Comparison of ENCODE assay signal across 10 cellular contexts in the genomic region with DNA sequence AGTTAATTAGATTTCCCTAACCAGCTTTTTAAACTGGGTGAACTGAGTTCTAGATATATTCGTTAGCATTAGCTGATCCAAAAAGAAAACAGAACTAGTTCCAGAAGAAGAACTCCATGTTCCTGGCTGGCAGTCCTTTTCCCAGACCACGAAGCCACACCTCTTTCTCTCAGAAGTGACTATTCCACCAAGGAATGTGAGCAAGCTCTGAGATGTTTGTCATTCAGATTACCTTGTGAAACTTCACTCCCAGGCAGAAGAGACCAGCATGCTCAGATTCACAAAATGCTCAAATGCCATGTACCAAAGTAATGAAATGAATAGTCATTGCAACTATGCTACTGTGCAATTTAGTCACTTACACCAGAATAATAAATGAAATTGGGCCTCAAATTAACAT. TPM values are rescaled to one million over a fixed set of nuclear protein-coding genes. Genes with fewer than 3 reads are reported as not detected.
A peak's percentile ranks its signal among the peaks of the same experiment; 100 is the strongest.
DNase-seq lines count a peak whose midpoint lies in the region; ATAC-seq and TF ChIP-seq lines count a peak whose summit lies in the region.
"Had no signal": no experiment of that assay in that cellular context is flagged by ENCODE, and none has a peak within 500 bp of the region (broad histone marks: within the 10 kb centered on the region; RNA-seq: fewer than 3 reads in every experiment).

No MANE protein-coding gene starts in this region.

- no peak overlapping the region for H2BK12ac ChIP-seq in H9 (ENCODE audit: insufficient read length, low read depth, low read length)

- H3K27ac ChIP-seq in H9 (ENCODE audit: insufficient read length, low read depth, low read length): peak overlapping the region; percentile 12
- peak overlapping the region; percentile 62 for H3K27ac ChIP-seq in hepatocyte
- H3K27ac ChIP-seq in skin epidermis: peak overlapping the region in 13 of 21 experiments; percentile 13 to 71 (median 52)

- no peak for ATAC-seq in natural killer cell
- ATAC-seq: activated CD4-positive, CD25-positive, alpha-beta regulatory T cell treated with anti-CD3 and anti-CD28 coated beads, Interleukin-2, amount 50 U/mL, for 24 hours had no signal

- H3K27me3 Mint-ChIP-seq in H9 (ENCODE audit: low read depth) (peaks cover 3% of the 10 kb centered on the region), natural killer cell (ENCODE audit: low read depth in 2 of 2) (peaks cover 11 to 18% of the 10 kb centered on the region in 2 donors)
- H3K27me3 Mint-ChIP-seq in activated CD4-positive, alpha-beta T cell treated with anti-CD3 and anti-CD28 coated beads, Interleukin-2, amount 10 ng/mL, durations not matched to agents 7 days and 5 days: peaks cover 7% of the 10 kb centered on the region

- H3K27ac Mint-ChIP-seq in H9: peak overlapping the region; percentile 14 to 94 (median 85); a peak in 4 of 7 replicates
- no peak overlapping the region for H3K27ac Mint-ChIP-seq in activated CD4-positive, alpha-beta T cell treated with anti-CD3 and anti-CD28 coated beads, Interleukin-2, amount 10 ng/mL, durations not matched to agents 7 days and 5 days
- no peak overlapping the region for H3K27ac Mint-ChIP-seq in natural killer cell

- intact Hi-C loops in natural killer cell (cut with micrococcal nuclease): no loop called here

- H3K4me1 Mint-ChIP-seq in H9 (peaks cover 65 to 66% of the 10 kb centered on the region in 2 experiments), natural killer cell (peaks cover 0 to 4% of the 10 kb centered on the region in 2 donors)
- H3K4me1 Mint-ChIP-seq in activated CD4-positive, alpha-beta T cell treated with anti-CD3 and anti-CD28 coated beads, Interleukin-2, amount 10 ng/mL, durations not matched to agents 7 days and 5 days: peaks cover 20% of the 10 kb centered on the region

- no peak overlapping the region for H3K18ac ChIP-seq in H9 (ENCODE audit: insufficient read length, low read depth, low read length)

- no CpG with 5 or more reads among the region's 2 CpGs for WGBS in H9 (ENCODE audit: extremely low coverage, insufficient read length, low lambda C conversion rate)
- 11% methylated on average over 2 of the region's 2 CpGs for WGBS in hepatocyte (ENCODE audit: low lambda C conversion rate, missing lambda C conversion rate)

- H3K4me1 ChIP-seq in H9 (ENCODE audit: insufficient read depth, low read length) (peaks cover 13% of the 10 kb centered on the region; the same call in 1 of the 2 replicates), hepatocyte (ENCODE audit: insufficient read depth) (peaks cover 16% of the 10 kb centered on the region)

- TF ChIP-seq CTCF in H9 (conservative IDR thresholded peaks at IDR 0.05) (no peak), hepatocyte (IDR thresholded peaks at IDR 0.05; ENCODE audit: poor library complexity) (no peak), natural killer cell (IDR thresholded peaks at IDR 0.05) (no peak)

- H2AK5ac ChIP-seq in H9 (ENCODE audit: insufficient read length, low read length): no peak overlapping the region

- no peak overlapping the region for H3K9ac ChIP-seq in H9 (ENCODE audit: extremely low read depth, insufficient read length, low read length)

- no peak overlapping the region for H2AFZ ChIP-seq in H9 (ENCODE audit: low read length)
- H2AFZ ChIP-seq in hepatocyte: no peak overlapping the region

- H3K36me3 Mint-ChIP-seq in H9 (ENCODE audit: insufficient read depth in 1 of 3, low read depth in 3 of 3) (no peaks in the 10 kb centered on the region), natural killer cell (no peaks in the 10 kb centered on the region)
- peaks cover 8% of the 10 kb centered on the region for H3K36me3 Mint-ChIP-seq in activated CD4-positive, alpha-beta T cell treated with anti-CD3 and anti-CD28 coated beads, Interleukin-2, amount 10 ng/mL, durations not matched to agents 7 days and 5 days (ENCODE audit: low read depth)

- H3K27me3 ChIP-seq in H9 (ENCODE audit: insufficient read depth, low read length): no peaks in the 10 kb centered on the region
- no peaks in the 10 kb centered on the region for H3K27me3 ChIP-seq in hepatocyte

- peak; percentile 75 for DNase-seq in H9
- DNase-seq in T1000 (lab: John Stamatoyannopoulos, UW): peak; percentile 34
- DNase-seq in hepatocyte (ENCODE audit: low spot score): peak; percentile 79
- DNase-seq in activated gamma-delta T cell (lab: John Stamatoyannopoulos, UW): no peak
- DNase-seq in activated CD4-positive, alpha-beta T cell treated with anti-CD3 and anti-CD28 coated beads, Interleukin-2, amount 10 ng/mL, durations not matched to agents 7 days and 5 days: no peak
- DNase-seq in natural killer cell: no peak
- no peak for DNase-seq in D341Med (ENCODE audit: low spot score)
- DNase-seq: hippocampal formation had no signal

- no peaks in the 10 kb centered on the region for H3K9me2 ChIP-seq in hepatocyte (replicated peaks; ENCODE audit: insufficient read depth)

- POLR2A ChIA-PET in activated CD4-positive, alpha-beta T cell treated with anti-CD3 and anti-CD28 coated beads, Interleukin-2, amount 10 ng/mL, durations not matched to agents 7 days and 5 days (lab: Charles Lee): no interaction called here

- H3K79me1 ChIP-seq in H9 (ENCODE audit: insufficient read depth, low read depth, low read length, poor library complexity, severe bottlenecking): no peaks in the 10 kb centered on the region

- no peak overlapping the region for H4K5ac ChIP-seq in H9 (ENCODE audit: insufficient read length, low read depth, low read length)

- no peak overlapping the region for H3K14ac ChIP-seq in H9 (ENCODE audit: insufficient read depth, low read length)

- no peak overlapping the region for H2BK5ac ChIP-seq in H9 (ENCODE audit: insufficient read length, low read length)

- H3K9me3 Mint-ChIP-seq in H9: no peaks in the 10 kb centered on the region
- H3K9me3 Mint-ChIP-seq in activated CD4-positive, alpha-beta T cell treated with anti-CD3 and anti-CD28 coated beads, Interleukin-2, amount 10 ng/mL, durations not matched to agents 7 days and 5 days: peaks cover 2% of the 10 kb centered on the region
- no peaks in the 10 kb centered on the region for H3K9me3 Mint-ChIP-seq in natural killer cell

- no peak overlapping the region for H3K23ac ChIP-seq in H9 (ENCODE audit: insufficient read length, low read depth, low read length)

- H3K4me3 Mint-ChIP-seq in H9 (peak overlapping the region; percentile 21 to 24; a peak in 3 of 5 replicates), natural killer cell (no peak overlapping the region)
- no peak overlapping the region for H3K4me3 Mint-ChIP-seq in activated CD4-positive, alpha-beta T cell treated with anti-CD3 and anti-CD28 coated beads, Interleukin-2, amount 10 ng/mL, durations not matched to agents 7 days and 5 days

- H3K4me3 ChIP-seq in hepatocyte (no peak overlapping the region), skin epidermis (no peak overlapping the region)

- H3K9me3 ChIP-seq in H9 (ENCODE audit: control insufficient read depth, low read depth, low read length) (no peaks in the 10 kb centered on the region), hepatocyte (ENCODE audit: low read depth) (no peaks in the 10 kb centered on the region)

- no peak overlapping the region for H2BK15ac ChIP-seq in H9 (ENCODE audit: low read depth, low read length)

- H3K56ac ChIP-seq in H9 (ENCODE audit: insufficient read length, low read depth, low read length): no peak overlapping the region

- H4K91ac ChIP-seq in H9 (ENCODE audit: insufficient read length, low read depth, low read length): no peak overlapping the region

- H3K79me2 ChIP-seq in H9 (ENCODE audit: insufficient read depth, low read length) (no peaks in the 10 kb centered on the region), hepatocyte (no peaks in the 10 kb centered on the region)

- no peak overlapping the region for H3T11ph ChIP-seq in H9 (ENCODE audit: low read length)

- no peak overlapping the region for H4K8ac ChIP-seq in H9 (replicated peaks; ENCODE audit: insufficient read length, low read depth, low read length)

- peaks cover 6% of the 10 kb centered on the region for H3K23me2 ChIP-seq in H9 (ENCODE audit: insufficient read length, low read depth, low read length, poor library complexity, severe bottlenecking)

- H3K4ac ChIP-seq in H9 (ENCODE audit: low read depth, low read length): no peak overlapping the region

- H2BK120ac ChIP-seq in H9 (ENCODE audit: low read depth, low read length, poor library complexity, severe bottlenecking): no peak overlapping the region

- CTCF ChIA-PET in activated CD4-positive, alpha-beta T cell treated with anti-CD3 and anti-CD28 coated beads, Interleukin-2, amount 10 ng/mL, durations not matched to agents 7 days and 5 days (lab: Charles Lee): interaction anchor here (1.0 to 1.3 kb wide), 4 partner anchors 8 to 102 kb away, joined by 3 read pairs; no protein-coding TSS in a partner anchor

- H3K36me3 ChIP-seq in hepatocyte (replicated peaks; ENCODE audit: insufficient read depth, low read depth): no peaks in the 10 kb centered on the region

- H4K20me1 ChIP-seq in H9 (ENCODE audit: control insufficient read depth, insufficient read depth, insufficient read length) (no peaks in the 10 kb centered on the region), hepatocyte (ENCODE audit: insufficient read depth, poor library complexity, severe bottlenecking) (no peaks in the 10 kb centered on the region)

- no peak overlapping the region for H2BK20ac ChIP-seq in H9 (ENCODE audit: low read depth, low read length, poor library complexity, severe bottlenecking)

- no peak overlapping the region for H3K4me2 ChIP-seq in H9 (ENCODE audit: insufficient read depth, insufficient read length, low read length)
- H3K4me2 ChIP-seq in hepatocyte: peak overlapping the region; percentile 4

RNA-seq across cellular contexts. Expression of gene SSBP2, which starts 4.4 kb away (rescaled TPM):
- total RNA-seq in H9 (2021) (35.6 TPM in 2 replicates), hepatocyte (23.7 and 29.3 TPM in 2 replicates), natural killer cell (10 to 100 TPM; 13.1 to 17.3 (median 14.8) TPM)
- polyA plus RNA-seq in hepatocyte: 47.7 and 48.2 TPM in 2 replicates
- 10 to 100 TPM; 48.2 to 50.6 TPM for total RNA-seq in activated CD4-positive, alpha-beta T cell treated with anti-CD3 and anti-CD28 coated beads, Interleukin-2, amount 10 ng/mL, durations not matched to agents 7 days and 5 days

Comparison
In these comparisons a context has a peak if more than half of its experiments do, and no peak if none do; other contexts are left out.
1. DNase-seq: peak in H9 (single experiment), T1000 (single experiment) and hepatocyte (single experiment); none in activated gamma-delta T cell (single experiment), activated CD4-positive, alpha-beta T cell treated with anti-CD3 and anti-CD28 coated beads, Interleukin-2, amount 10 ng/mL, durations not matched to agents 7 days and 5 days (single experiment), natural killer cell (single experiment) and D341Med (single experiment).
2. H3K27ac ChIP-seq: peak in every context shown above with its lines; median percentile 62 in hepatocyte; 52 in skin epidermis; 12 in H9.
3. H3K27ac Mint-ChIP-seq: peak in H9 (3 of 3); none in activated CD4-positive, alpha-beta T cell treated with anti-CD3 and anti-CD28 coated beads, Interleukin-2, amount 10 ng/mL, durations not matched to agents 7 days and 5 days (single experiment) and natural killer cell (0 of 2).
4. H3K4me3 Mint-ChIP-seq: peak in H9 (2 of 2); none in activated CD4-positive, alpha-beta T cell treated with anti-CD3 and anti-CD28 coated beads, Interleukin-2, amount 10 ng/mL, durations not matched to agents 7 days and 5 days (single experiment) and natural killer cell (single experiment).